1 cellular context compared by ENCODE assay signal in the genomic region with DNA sequence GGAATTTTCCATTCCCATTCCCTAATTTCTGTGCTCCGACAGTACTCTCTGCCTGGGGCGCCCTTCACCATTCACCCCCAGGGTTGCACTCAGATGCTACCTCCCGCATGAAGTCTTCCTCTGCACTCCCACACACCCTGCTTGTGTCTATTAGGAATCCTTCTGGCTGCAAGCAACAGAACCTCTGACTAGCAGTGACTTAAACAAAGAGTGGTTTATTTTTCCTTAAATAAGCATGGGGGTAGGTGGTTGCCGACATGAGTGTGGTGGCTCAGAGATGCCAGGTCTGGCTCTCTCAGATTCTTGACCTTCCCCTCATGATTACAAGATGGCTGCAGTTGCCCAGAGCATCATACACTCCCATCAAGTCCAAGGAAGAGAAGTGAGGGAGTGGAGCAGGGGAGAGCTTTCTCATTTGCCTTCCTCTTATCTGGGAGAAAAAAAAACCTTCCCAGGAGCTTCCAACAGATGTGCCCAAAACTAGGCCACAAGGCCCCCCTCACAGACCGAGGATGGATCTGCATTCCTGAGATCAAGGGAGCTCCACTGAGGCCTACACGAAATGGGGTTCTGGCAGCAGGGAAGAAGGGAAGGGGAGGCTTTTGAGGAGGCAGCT.
TF ChIP-seq lines count a peak whose summit lies in the region.

No MANE protein-coding gene starts in this region.

TF ChIP-seq in HepG2, 621 proteins besides CTCF, POLR2A, EP300 and RAD21:
- no peak for TF ChIP-seq ZNF12 (CRISPR knock-in tag; IDR thresholded peaks at IDR 0.05)
- no peak for TF ChIP-seq TCF7L2 (IDR thresholded peaks at IDR 0.05; ENCODE audit: low read depth, low read length)
- TF ChIP-seq SYNCRIP (IDR thresholded peaks at IDR 0.05; ENCODE audit: insufficient read depth, low read depth, low read length) = no peak
- TF ChIP-seq, protein P1, sequence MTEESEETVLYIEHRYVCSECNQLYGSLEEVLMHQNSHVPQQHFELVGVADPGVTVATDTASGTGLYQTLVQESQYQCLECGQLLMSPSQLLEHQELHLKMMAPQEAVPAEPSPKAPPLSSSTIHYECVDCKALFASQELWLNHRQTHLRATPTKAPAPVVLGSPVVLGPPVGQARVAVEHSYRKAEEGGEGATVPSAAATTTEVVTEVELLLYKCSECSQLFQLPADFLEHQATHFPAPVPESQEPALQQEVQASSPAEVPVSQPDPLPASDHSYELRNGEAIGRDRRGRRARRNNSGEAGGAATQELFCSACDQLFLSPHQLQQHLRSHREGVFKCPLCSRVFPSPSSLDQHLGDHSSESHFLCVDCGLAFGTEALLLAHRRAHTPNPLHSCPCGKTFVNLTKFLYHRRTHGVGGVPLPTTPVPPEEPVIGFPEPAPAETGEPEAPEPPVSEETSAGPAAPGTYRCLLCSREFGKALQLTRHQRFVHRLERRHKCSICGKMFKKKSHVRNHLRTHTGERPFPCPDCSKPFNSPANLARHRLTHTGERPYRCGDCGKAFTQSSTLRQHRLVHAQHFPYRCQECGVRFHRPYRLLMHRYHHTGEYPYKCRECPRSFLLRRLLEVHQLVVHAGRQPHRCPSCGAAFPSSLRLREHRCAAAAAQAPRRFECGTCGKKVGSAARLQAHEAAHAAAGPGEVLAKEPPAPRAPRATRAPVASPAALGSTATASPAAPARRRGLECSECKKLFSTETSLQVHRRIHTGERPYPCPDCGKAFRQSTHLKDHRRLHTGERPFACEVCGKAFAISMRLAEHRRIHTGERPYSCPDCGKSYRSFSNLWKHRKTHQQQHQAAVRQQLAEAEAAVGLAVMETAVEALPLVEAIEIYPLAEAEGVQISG (CRISPR knock-in tag; IDR thresholded peaks at IDR 0.05) = no peak
- TF ChIP-seq SIX4 (CRISPR knock-in tag; IDR thresholded peaks at IDR 0.05) = no peak
- TF ChIP-seq, protein P2, sequence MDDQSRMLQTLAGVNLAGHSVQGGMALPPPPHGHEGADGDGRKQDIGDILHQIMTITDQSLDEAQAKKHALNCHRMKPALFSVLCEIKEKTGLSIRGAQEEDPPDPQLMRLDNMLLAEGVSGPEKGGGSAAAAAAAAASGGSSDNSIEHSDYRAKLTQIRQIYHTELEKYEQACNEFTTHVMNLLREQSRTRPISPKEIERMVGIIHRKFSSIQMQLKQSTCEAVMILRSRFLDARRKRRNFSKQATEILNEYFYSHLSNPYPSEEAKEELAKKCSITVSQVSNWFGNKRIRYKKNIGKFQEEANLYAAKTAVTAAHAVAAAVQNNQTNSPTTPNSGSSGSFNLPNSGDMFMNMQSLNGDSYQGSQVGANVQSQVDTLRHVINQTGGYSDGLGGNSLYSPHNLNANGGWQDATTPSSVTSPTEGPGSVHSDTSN (CRISPR knock-in tag; IDR thresholded peaks at IDR 0.05; ENCODE audit: borderline replicate concordance) = no peak
- TF ChIP-seq, protein P3, sequence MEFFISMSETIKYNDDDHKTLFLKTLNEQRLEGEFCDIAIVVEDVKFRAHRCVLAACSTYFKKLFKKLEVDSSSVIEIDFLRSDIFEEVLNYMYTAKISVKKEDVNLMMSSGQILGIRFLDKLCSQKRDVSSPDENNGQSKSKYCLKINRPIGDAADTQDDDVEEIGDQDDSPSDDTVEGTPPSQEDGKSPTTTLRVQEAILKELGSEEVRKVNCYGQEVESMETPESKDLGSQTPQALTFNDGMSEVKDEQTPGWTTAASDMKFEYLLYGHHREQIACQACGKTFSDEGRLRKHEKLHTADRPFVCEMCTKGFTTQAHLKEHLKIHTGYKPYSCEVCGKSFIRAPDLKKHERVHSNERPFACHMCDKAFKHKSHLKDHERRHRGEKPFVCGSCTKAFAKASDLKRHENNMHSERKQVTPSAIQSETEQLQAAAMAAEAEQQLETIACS (CRISPR knock-in tag; IDR thresholded peaks at IDR 0.05) = no peak
- no peak for TF ChIP-seq HMGA1 (CRISPR knock-in tag; conservative IDR thresholded peaks at IDR 0.05)
TF ChIP-seq in HepG2: peak in this region for 0.
